Comparison of ENCODE assay signal across 4 cellular contexts in the genomic region with DNA sequence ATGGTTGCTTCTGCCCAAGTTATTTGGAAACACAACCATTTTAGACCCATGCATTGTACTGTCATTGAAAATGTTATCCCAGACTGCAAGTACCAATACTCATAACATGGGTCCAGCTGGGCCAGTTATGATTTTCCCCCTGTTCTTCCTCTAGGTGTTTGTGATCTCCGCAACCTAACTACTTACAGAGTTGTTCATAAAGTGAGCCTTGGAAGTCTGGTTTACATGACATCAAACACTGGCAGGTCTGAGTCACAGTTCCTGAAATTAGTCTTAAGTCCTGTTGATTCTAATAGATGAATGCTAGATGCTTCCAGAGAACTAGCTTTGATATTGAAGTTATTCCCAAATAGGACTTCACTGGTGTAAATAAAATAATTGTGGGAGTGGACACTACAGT.
"Had no signal": no experiment of that assay in that cellular context is flagged by ENCODE, and none has a peak within 500 bp of the region (broad histone marks: within the 10 kb centered on the region; RNA-seq: fewer than 3 reads in every experiment).

No MANE protein-coding gene starts in this region.

- H3K27ac Mint-ChIP-seq: GM23338, H9 had no signal

- ATAC-seq: GM23338 had no signal

- H3K4me1 Mint-ChIP-seq: GM23338, H9 had no signal

- H3K9me3 Mint-ChIP-seq: GM23338, H9 had no signal

- H3K4me2 ChIP-seq: GM23338 had no signal

- DNase-seq: H9, HCEC 1CT, IMR-90 had no signal

- H2AFZ ChIP-seq: GM23338 had no signal

- H3K4me3 Mint-ChIP-seq: GM23338, H9 had no signal

- H3K4me3 ChIP-seq: GM23338 had no signal
